ENCODE assay signal across 2 cellular contexts in the genomic region with DNA sequence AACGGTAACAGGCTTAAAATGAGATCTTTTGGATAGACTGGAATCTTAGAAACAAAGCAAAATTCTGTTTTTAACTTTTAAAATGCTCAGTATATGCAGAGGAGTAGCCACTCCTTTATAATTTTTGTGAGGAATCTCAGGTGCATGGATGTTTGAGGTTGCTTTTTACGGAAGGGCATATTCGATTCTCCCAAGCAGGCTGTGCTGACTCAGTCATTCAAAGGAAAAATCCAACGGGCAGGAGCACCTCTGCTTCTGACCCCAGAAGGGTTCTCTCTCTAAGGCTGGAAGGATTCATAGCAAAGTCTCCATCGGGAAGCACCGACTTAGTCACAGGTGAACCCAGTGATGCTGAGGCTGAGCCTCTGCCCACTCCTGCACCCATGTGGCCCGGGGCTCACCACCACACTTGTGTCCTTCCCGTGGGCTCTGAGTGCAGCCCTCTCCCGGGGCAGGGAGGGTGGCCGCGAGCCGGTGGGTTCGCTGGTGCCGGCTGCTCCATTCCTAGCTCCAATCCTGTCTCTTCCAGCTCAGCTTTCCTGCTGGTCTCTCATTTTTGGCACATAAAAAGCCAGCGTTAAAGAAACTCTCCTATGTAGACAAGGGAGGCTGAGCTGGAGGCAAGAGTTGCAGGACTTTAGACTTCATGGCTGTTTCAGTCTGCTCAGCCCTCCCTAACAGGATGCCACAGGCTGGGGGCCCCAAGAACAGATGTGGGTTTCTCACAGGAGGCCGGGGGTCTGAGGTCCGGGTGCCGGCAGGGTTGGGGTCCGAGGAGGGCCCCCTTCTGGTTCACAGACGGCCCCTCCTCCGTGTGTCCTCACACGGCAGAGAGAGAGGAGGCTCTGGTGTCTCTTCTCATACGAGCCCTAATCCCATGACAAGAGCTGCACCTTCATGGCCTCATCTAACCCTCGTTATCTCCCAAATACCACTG.
TF ChIP-seq lines count a peak whose summit lies in the region.

No MANE protein-coding gene starts in this region.

TF ChIP-seq in HepG2, 621 proteins besides CTCF, POLR2A, EP300 and RAD21 (continued from another document):
- TF ChIP-seq MAFF (IDR thresholded peaks at IDR 0.05; ENCODE audit: low read depth, low read length) (peak; percentile 72), SMARCC2 (IDR thresholded peaks at IDR 0.05) (no peak), HCFC1 (IDR thresholded peaks at IDR 0.05; ENCODE audit: low read depth, low read length) (no peak), ZKSCAN1 (IDR thresholded peaks at IDR 0.05; ENCODE audit: low read length) (no peak), ZNF614 (CRISPR knock-in tag; IDR thresholded peaks at IDR 0.05; ENCODE audit: borderline replicate concordance) (no peak), MAFK (conservative IDR thresholded peaks at IDR 0.05 in 1 of 2, IDR thresholded peaks at IDR 0.05 in 1 of 2; ENCODE audit: low read length in 2 of 2) (peak; percentile 63 to 83), ZNF281 (CRISPR knock-in tag; IDR thresholded peaks at IDR 0.05; ENCODE audit: borderline replicate concordance) (no peak), ZFP91 (CRISPR knock-in tag; IDR thresholded peaks at IDR 0.05; ENCODE audit: borderline replicate concordance) (no peak), MED13 (CRISPR knock-in tag; IDR thresholded peaks at IDR 0.05) (no peak)

TF ChIP-seq in SK-N-SH, 30 proteins besides CTCF, POLR2A, EP300 and RAD21 (continued from another document):
- TF ChIP-seq ZBTB33 (IDR thresholded peaks at IDR 0.05; ENCODE audit: borderline replicate concordance, low read depth) (no peak), IRF3 (IDR thresholded peaks at IDR 0.05; ENCODE audit: low read depth, low read length) (no peak), TAF1 (IDR thresholded peaks at IDR 0.05; ENCODE audit: borderline replicate concordance, low read depth, low read length) (no peak), TEAD4 (IDR thresholded peaks at IDR 0.05; ENCODE audit: borderline replicate concordance, insufficient read depth) (no peak), PBX3 (IDR thresholded peaks at IDR 0.05) (no peak), NFIC (IDR thresholded peaks at IDR 0.05; ENCODE audit: borderline replicate concordance) (no peak), USF1 (IDR thresholded peaks at IDR 0.05; ENCODE audit: borderline replicate concordance, low read depth) (no peak), MEF2A (IDR thresholded peaks at IDR 0.05; ENCODE audit: borderline replicate concordance, low read depth) (no peak), TCF12 (IDR thresholded peaks at IDR 0.05) (no peak), SMC3 (IDR thresholded peaks at IDR 0.05; ENCODE audit: low read depth, low read length) (no peak), RFX5 (IDR thresholded peaks at IDR 0.05; ENCODE audit: low read length) (no peak), SIN3A (IDR thresholded peaks at IDR 0.05; ENCODE audit: borderline replicate concordance, low read depth, low read length) (no peak), GABPA (IDR thresholded peaks at IDR 0.05; ENCODE audit: low read depth) (no peak), RCOR1 (IDR thresholded peaks at IDR 0.05; ENCODE audit: low read length) (no peak)
- TF ChIP-seq, protein P1, sequence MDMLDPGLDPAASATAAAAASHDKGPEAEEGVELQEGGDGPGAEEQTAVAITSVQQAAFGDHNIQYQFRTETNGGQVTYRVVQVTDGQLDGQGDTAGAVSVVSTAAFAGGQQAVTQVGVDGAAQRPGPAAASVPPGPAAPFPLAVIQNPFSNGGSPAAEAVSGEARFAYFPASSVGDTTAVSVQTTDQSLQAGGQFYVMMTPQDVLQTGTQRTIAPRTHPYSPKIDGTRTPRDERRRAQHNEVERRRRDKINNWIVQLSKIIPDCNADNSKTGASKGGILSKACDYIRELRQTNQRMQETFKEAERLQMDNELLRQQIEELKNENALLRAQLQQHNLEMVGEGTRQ (IDR thresholded peaks at IDR 0.05; ENCODE audit: borderline replicate concordance, low read depth, low read length), result no peak
